ENCODE assay signal across 8 cellular contexts in genomic region chr2:74833418-74834233, GRCh38. TPM values are rescaled to one million over a fixed set of nuclear protein-coding genes. Genes with fewer than 3 reads are reported as not detected.
DNase-seq lines count a peak whose midpoint lies in the region; ATAC-seq and TF ChIP-seq lines count a peak whose summit lies in the region.

Gene HK2 (plus strand): TSS chr2:74834127. CDS start chr2:74834581, 454 bp downstream.

- DNase-seq in AG10803 (ENCODE audit: low read depth): peak; percentile 89
- peak; percentile 60 for DNase-seq in NCI-H510A treated with DMSO at 0.1 percent for 48 hours (lab: John Stamatoyannopoulos, UW)
- peak; percentile 75 for DNase-seq in activated CD4-positive, alpha-beta T cell treated with anti-CD3 and anti-CD28 coated beads, Interleukin-2, amount 50 U/mL, for 1 hour
- DNase-seq in dermis blood vessel endothelial cell: peak; percentile 87
- DNase-seq in lower leg skin (ENCODE audit: low spot score in 2 of 2): peak; percentile 74 to 95
- peak; percentile 41 to 71 (median 57) for DNase-seq in stimulated activated CD4-positive, alpha-beta T cell treated with anti-CD3 and anti-CD28 coated beads, TNF-alpha, amount 100 ng/mL, for 1 hour (ENCODE audit: low read depth in 3 of 3, low spot score in 1 of 3)

- peak; percentile 66 for ATAC-seq in GM18873 (IDR thresholded peaks at IDR 0.05; ENCODE audit: low FRiP score, unreplicated experiment)
- ATAC-seq in HG03108 (IDR thresholded peaks at IDR 0.05; ENCODE audit: unreplicated experiment): peak; percentile 75

- H3K4me3 ChIP-seq in AG10803 (ENCODE audit: low read length) (peak within 1 kb of the TSS; percentile 86), lower leg skin (ENCODE audit: low read depth, poor library complexity, severe bottlenecking) (peak within 1 kb of the TSS; percentile 55)

- intact Hi-C loops in lower leg skin (cut with DNase I; ENCODE audit: low total_unique reads): no loop called here

- 7 to 11% methylated on average over 24 to 32 of the region's 67 CpGs for WGBS in lower leg skin, 2 donors

- TF ChIP-seq CTCF in AG10803 (conservative IDR thresholded peaks at IDR 0.05; ENCODE audit: low read length) (no peak), lower leg skin (IDR thresholded peaks at IDR 0.05) (no peak)

- TF ChIP-seq POLR2A in lower leg skin (IDR thresholded peaks at IDR 0.05): no peak

RNA-seq across cellular contexts. Expression of gene HK2, which starts in this region (rescaled TPM):
- total RNA-seq in dermis blood vessel endothelial cell (3.1 and 7.6 TPM in 2 replicates), lower leg skin (10 to 100 TPM; 22.4 to 27.3 (median 25.8) TPM)

Comparison
In these comparisons a context has a peak if more than half of its experiments do, and no peak if none do; other contexts are left out.
1. Peak in every context shown above with its lines: DNase-seq, ATAC-seq and H3K4me3 ChIP-seq.